ENCODE assay signal across 8 cellular contexts in the genomic region with DNA sequence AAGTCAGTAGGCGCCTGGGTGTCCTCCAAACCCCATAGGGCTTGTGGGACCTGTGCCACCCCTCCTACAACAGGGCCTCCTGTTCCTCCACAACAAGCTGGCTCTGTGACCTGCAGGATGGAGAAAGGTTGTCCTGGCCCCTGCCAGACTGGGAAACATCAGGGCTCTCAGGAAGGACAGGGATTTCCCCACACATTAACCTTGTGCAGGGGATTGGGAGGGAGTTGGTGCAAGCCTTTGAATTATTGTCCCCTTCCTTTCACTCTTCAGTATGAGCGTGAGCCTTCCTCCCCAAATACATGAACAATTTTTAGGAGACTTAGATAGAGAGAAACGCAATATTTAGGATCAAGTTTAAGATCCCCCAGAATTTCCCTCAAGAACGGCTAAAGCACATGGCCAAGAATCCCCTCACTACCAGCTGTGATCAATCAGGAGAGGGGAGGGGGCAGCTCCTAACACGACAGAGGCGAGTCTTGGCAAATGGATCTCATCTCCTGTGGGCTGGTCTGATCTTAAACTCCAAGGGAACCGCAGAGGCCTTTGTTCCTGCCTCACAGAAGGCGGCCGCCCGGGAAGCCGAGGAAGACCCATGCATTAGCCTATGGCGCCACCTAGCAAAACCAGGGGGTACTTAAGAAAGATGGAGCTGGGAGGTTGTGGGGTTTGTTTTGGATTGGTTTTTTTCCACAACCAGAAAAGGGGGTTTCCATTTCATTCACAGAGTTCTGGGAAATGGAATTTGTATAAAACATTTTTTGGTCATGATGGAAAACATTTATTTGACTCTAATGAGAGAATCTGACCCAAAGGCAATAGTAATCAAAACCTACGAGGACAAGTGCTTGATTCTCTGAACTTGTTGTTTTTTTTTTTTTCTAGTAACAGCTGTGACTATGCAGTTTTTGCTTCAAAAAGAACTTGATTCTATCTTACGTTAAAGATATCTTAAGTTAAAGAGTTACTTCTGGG. TPM values are rescaled to one million over a fixed set of nuclear protein-coding genes. Genes with fewer than 3 reads are reported as not detected.
DNase-seq lines count a peak whose midpoint lies in the region; ATAC-seq and TF ChIP-seq lines count a peak whose summit lies in the region.

No MANE protein-coding gene starts in this region.

- no peak overlapping the region for H3K4me3 ChIP-seq in AG04449 (ENCODE audit: low read depth, low read length)
- no peak overlapping the region for H3K4me3 ChIP-seq in LNCaP clone FGC (ENCODE audit: low read depth, low read length)
- no peak overlapping the region for H3K4me3 ChIP-seq in PC-3 (ENCODE audit: low read length)
- H3K4me3 ChIP-seq in trophoblast cell (ENCODE audit: low read depth, low read length): no peak overlapping the region
- no peak overlapping the region for H3K4me3 ChIP-seq in aorta (ENCODE audit: low read length in 2 of 2)

- peak overlapping the region; percentile 53 for H4K91ac ChIP-seq in trophoblast cell (ENCODE audit: low read depth, low read length)

- H3K4me3 Mint-ChIP-seq in activated naive CD4-positive, alpha-beta T cell treated with anti-CD3 and anti-CD28 coated beads, Interleukin-2, amount 10 ng/mL, durations not matched to agents 7 days and 5 days: no peak overlapping the region

- H3K9me2 ChIP-seq in PC-3 (replicated peaks; ENCODE audit: low read length): no peaks in the 10 kb centered on the region

- H3K36me3 Mint-ChIP-seq in activated naive CD4-positive, alpha-beta T cell treated with anti-CD3 and anti-CD28 coated beads, Interleukin-2, amount 10 ng/mL, durations not matched to agents 7 days and 5 days: no peaks in the 10 kb centered on the region

- H3K9me3 Mint-ChIP-seq in activated naive CD4-positive, alpha-beta T cell treated with anti-CD3 and anti-CD28 coated beads, Interleukin-2, amount 10 ng/mL, durations not matched to agents 7 days and 5 days: no peaks in the 10 kb centered on the region

- H3K14ac ChIP-seq in trophoblast cell (ENCODE audit: low read length): peak overlapping the region; percentile 52

- intact Hi-C loops in PC-3 (cut with micrococcal nuclease) (loop anchor here (1.0 to 5.0 kb wide), 5 partner anchors 212 to 542 kb away; no protein-coding TSS in a partner anchor), head of caudate nucleus (cut with DNase I) (loop anchor here (5.0 to 10.0 kb wide), 2 partner anchors 255 to 367 kb away; a partner anchor contains a TSS), aorta (cut with DNase I) (loop anchor here (2.0 to 10.0 kb wide), 6 partner anchors 142 to 427 kb away; no protein-coding TSS in a partner anchor)

- CTCF ChIA-PET in AG04449 (lab: Yijun Ruan, JAX): interaction anchor here (0.6 to 10.0 kb wide), 80 partner anchors 7 to 617 kb away, joined by 3 to 304 read pairs (median 5); a partner anchor contains a TSS
- CTCF ChIA-PET in PC-3 (lab: Charles Lee): interaction anchor here (0.5 to 4.9 kb wide), 22 partner anchors 16 to 596 kb away, joined by 3 to 114 read pairs (median 4); no protein-coding TSS in a partner anchor
- CTCF ChIA-PET in activated naive CD4-positive, alpha-beta T cell treated with anti-CD3 and anti-CD28 coated beads, Interleukin-2, amount 10 ng/mL, durations not matched to agents 7 days and 5 days (lab: Charles Lee): interaction anchor here (0.6 to 7.2 kb wide), 23 partner anchors 9 to 897 kb away, joined by 3 to 75 read pairs (median 4); a partner anchor contains a TSS

- H3K36me3 ChIP-seq in PC-3 (ENCODE audit: low read depth, low read length) (no peaks in the 10 kb centered on the region), trophoblast cell (ENCODE audit: control insufficient read depth in 1 of 2, insufficient read depth in 2 of 2, low read length in 2 of 2) (no peaks in the 10 kb centered on the region), aorta (ENCODE audit: control insufficient read depth in 1 of 2, insufficient read depth in 2 of 2, low read length in 1 of 2) (no peaks in the 10 kb centered on the region)

- H3K79me1 ChIP-seq in trophoblast cell (ENCODE audit: low read length): peaks cover 2% of the 10 kb centered on the region

- WGBS in trophoblast cell (ENCODE audit: extremely low coverage, insufficient coverage, insufficient read length): no CpG with 5 or more reads among the region's 14 CpGs
- WGBS in aorta, 2 donors: 23% methylated on average over 14 of the region's 14 CpGs

- DNase-seq in AG04449 (ENCODE audit: low read depth, low spot score) (peak; percentile 60), LNCaP clone FGC (ENCODE audit: low read depth) (peak; percentile 62), PC-3 (peak; percentile 90), head of caudate nucleus (peak; percentile 78 to 95 (median 86)), trophoblast cell (peak; percentile 57 to 88), aorta (peak; percentile 85 to 88)
- peak; percentile 73 for DNase-seq in activated naive CD4-positive, alpha-beta T cell treated with anti-CD3 and anti-CD28 coated beads, Interleukin-2, amount 10 ng/mL, durations not matched to agents 7 days and 5 days

- H3K79me2 ChIP-seq in PC-3 (ENCODE audit: low read length) (no peaks in the 10 kb centered on the region), trophoblast cell (ENCODE audit: control insufficient read depth, insufficient read depth, low read length, poor library complexity) (no peaks in the 10 kb centered on the region)

- H3K4me1 ChIP-seq in PC-3 (ENCODE audit: insufficient read depth, low read length) (peaks cover 41% of the 10 kb centered on the region), trophoblast cell (ENCODE audit: control insufficient read depth in 1 of 2, insufficient read depth in 2 of 2, low read length in 2 of 2) (peaks cover 0 to 3% of the 10 kb centered on the region in 2 experiments), aorta (ENCODE audit: control insufficient read depth in 1 of 2, insufficient read depth in 2 of 2, low read length in 2 of 2) (no peaks in the 10 kb centered on the region)

- ATAC-seq in GM18861 (IDR thresholded peaks at IDR 0.05; ENCODE audit: unreplicated experiment) (peak; percentile 60), PC-3 (peak; percentile 53), aorta (ENCODE audit: low FRiP score) (peak; percentile 87)

- no peaks in the 10 kb centered on the region for H4K20me1 ChIP-seq in PC-3 (ENCODE audit: low read length)

- BruUV-seq in PC-3 (replicated peaks; lab: Mats Ljungman, UMichigan): no TSS peak

- no peak overlapping the region for H3K4ac ChIP-seq in trophoblast cell (ENCODE audit: low read depth, low read length)

- H3K9me3 ChIP-seq in PC-3 (ENCODE audit: low read length) (no peaks in the 10 kb centered on the region), trophoblast cell (ENCODE audit: insufficient read depth, low read depth, low read length) (no peaks in the 10 kb centered on the region), aorta (ENCODE audit: control insufficient read depth, low read length) (no peaks in the 10 kb centered on the region)

- H3K9ac ChIP-seq in PC-3 (ENCODE audit: low read length): no peak overlapping the region
- no peak overlapping the region for H3K9ac ChIP-seq in trophoblast cell (ENCODE audit: low read length)

- H3K27ac Mint-ChIP-seq in activated naive CD4-positive, alpha-beta T cell treated with anti-CD3 and anti-CD28 coated beads, Interleukin-2, amount 10 ng/mL, durations not matched to agents 7 days and 5 days: no peak overlapping the region

- TF ChIP-seq CTCF in AG04449 (IDR thresholded peaks at IDR 0.05; ENCODE audit: insufficient read depth, low read length, missing control alignments) (peak; percentile 88), LNCaP clone FGC (IDR thresholded peaks at IDR 0.05; ENCODE audit: control insufficient read depth, extremely low read depth, insufficient read depth) (peak; percentile 84), PC-3 (conservative IDR thresholded peaks at IDR 0.05; ENCODE audit: low read depth, low read length) (peak; percentile 97)

- H4K12ac ChIP-seq in trophoblast cell (ENCODE audit: low read depth, low read length): peak overlapping the region; percentile 59

- H3K27me3 ChIP-seq in PC-3 (ENCODE audit: low read length): no peaks in the 10 kb centered on the region
- no peaks in the 10 kb centered on the region for H3K27me3 ChIP-seq in trophoblast cell (ENCODE audit: insufficient read depth, low read length)
- H3K27me3 ChIP-seq in aorta (ENCODE audit: control insufficient read depth in 1 of 2, insufficient read depth in 2 of 2, low read length in 1 of 2): no peaks in the 10 kb centered on the region

- peaks cover 4% of the 10 kb centered on the region for H3F3A ChIP-seq in PC-3 (ENCODE audit: low read length, unreplicated experiment)

- peak overlapping the region; percentile 38 for H3K18ac ChIP-seq in trophoblast cell (ENCODE audit: low read length)

- H4K8ac ChIP-seq in trophoblast cell (ENCODE audit: low read depth, low read length): peak overlapping the region; percentile 64

- H3K23ac ChIP-seq in trophoblast cell (ENCODE audit: low read length): no peak overlapping the region

- H2BK120ac ChIP-seq in trophoblast cell (ENCODE audit: insufficient read depth, low read length, poor library complexity): no peak overlapping the region

- no peak overlapping the region for H3K27ac ChIP-seq in PC-3 (ENCODE audit: low read length)
- no peak overlapping the region for H3K27ac ChIP-seq in trophoblast cell (ENCODE audit: low read depth, low read length)
- H3K27ac ChIP-seq in aorta (ENCODE audit: low read depth in 1 of 2, low read length in 2 of 2): no peak overlapping the region

- H2AFZ ChIP-seq in PC-3 (ENCODE audit: low read length) (peak overlapping the region; percentile 44), trophoblast cell (ENCODE audit: insufficient read depth, low read length, poor library complexity) (peak overlapping the region; percentile 19)

- H2BK5ac ChIP-seq in trophoblast cell (ENCODE audit: low read depth, low read length, poor library complexity): peak overlapping the region; percentile 7

- peak overlapping the region; percentile 82 for H2BK12ac ChIP-seq in trophoblast cell (ENCODE audit: low read length)

- H3K4me1 Mint-ChIP-seq in activated naive CD4-positive, alpha-beta T cell treated with anti-CD3 and anti-CD28 coated beads, Interleukin-2, amount 10 ng/mL, durations not matched to agents 7 days and 5 days: peaks cover 2% of the 10 kb centered on the region

- POLR2A ChIA-PET in AG04449 (lab: Yijun Ruan, JAX) (interaction anchor here (0.6 to 2.4 kb wide), 3 partner anchors 368 to 427 kb away, joined by 3 to 13 read pairs (median 3); no protein-coding TSS in a partner anchor), PC-3 (lab: Charles Lee; ENCODE audit: unreplicated experiment) (interaction anchor here (0.5 to 0.6 kb wide), 5 partner anchors 19 to 1421 kb away, joined by 3 to 8 read pairs (median 4); no protein-coding TSS in a partner anchor)

- no peak overlapping the region for H2AK5ac ChIP-seq in trophoblast cell (ENCODE audit: low read length)

- no peak overlapping the region for H3K4me2 ChIP-seq in PC-3 (ENCODE audit: low read length)
- no peak overlapping the region for H3K4me2 ChIP-seq in trophoblast cell (ENCODE audit: low read length)

- peaks cover 22% of the 10 kb centered on the region for H3K27me3 Mint-ChIP-seq in activated naive CD4-positive, alpha-beta T cell treated with anti-CD3 and anti-CD28 coated beads, Interleukin-2, amount 10 ng/mL, durations not matched to agents 7 days and 5 days

RNA-seq across cellular contexts. Expression of a gene that starts 36.1 kb away (rescaled TPM):
- 13.7 and 20.3 TPM in 2 replicates for total RNA-seq in PC-3 (2014; rRNA removed)
- polyA plus RNA-seq in trophoblast cell (2013): 40.4 and 46.3 TPM in 2 replicates
- 100 to 1,000 TPM; 150 to 164 TPM for total RNA-seq in aorta
- 10 to 100 TPM in 1 of 2 donors, 1 to 10 TPM in 1; 4.6 to 36.4 TPM for polyA plus RNA-seq in aorta
